In the genomic region with DNA sequence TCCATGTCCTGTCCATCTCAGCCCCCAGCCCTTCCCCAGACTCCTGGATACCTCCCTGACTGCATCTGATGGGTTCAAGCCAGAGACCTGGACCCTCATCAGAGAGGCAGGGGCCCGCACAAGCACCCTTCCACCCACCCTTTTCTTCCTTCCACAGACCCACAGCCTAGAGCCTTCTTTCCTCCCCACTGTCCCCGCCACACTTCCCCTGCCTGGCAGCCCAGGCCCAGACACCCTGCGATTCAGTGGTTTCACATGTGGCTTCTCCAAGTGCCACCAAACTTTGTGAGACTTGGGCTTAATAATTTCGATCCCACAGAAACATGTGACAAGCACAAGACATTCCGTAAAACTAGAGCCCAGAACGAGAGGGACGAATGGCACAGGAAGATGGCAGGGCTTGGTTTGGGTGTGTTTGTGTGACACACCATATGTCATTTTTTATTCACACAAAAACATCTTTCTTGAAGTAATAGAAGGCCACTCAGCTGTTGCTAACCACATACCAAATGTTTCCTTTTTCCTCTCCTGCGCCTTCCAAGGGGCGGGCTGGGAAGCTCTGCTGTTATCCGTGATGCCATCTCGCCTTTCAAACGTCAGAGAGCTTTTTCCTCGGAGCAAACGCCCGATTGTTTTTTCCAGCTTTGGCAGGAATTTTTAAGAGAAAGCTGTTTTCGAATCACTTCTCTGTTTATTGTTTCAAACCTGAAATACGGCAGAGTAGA, we compare ENCODE assay signal across 9 cellular contexts.
DNase-seq lines count a peak whose midpoint lies in the region; ATAC-seq and TF ChIP-seq lines count a peak whose summit lies in the region.
"Had no signal": no experiment of that assay in that cellular context is flagged by ENCODE, and none has a peak within 500 bp of the region (broad histone marks: within the 10 kb centered on the region; RNA-seq: fewer than 3 reads in every experiment).

No MANE protein-coding gene starts in this region.

- no peaks in the 10 kb centered on the region for H3K36me3 Mint-ChIP-seq in natural killer cell treated with Interleukin-12 subunit alpha and Interleukin-12 subunit beta and Interleukin-15 and Interleukin-18, amount 100 ng/mL, for 72 hours

- no peak for TF ChIP-seq CTCF in AG09309 (IDR thresholded peaks at IDR 0.05; ENCODE audit: control insufficient read depth, insufficient read depth, low read depth, low read length, missing control alignments)

- H3K27ac ChIP-seq in epithelial cell of prostate, result peak overlapping the region; percentile 7

- no peak overlapping the region for H3K27ac Mint-ChIP-seq in natural killer cell treated with Interleukin-12 subunit alpha and Interleukin-12 subunit beta and Interleukin-15 and Interleukin-18, amount 100 ng/mL, for 72 hours

- no peaks in the 10 kb centered on the region for H3K9me3 Mint-ChIP-seq in natural killer cell treated with Interleukin-12 subunit alpha and Interleukin-12 subunit beta and Interleukin-15 and Interleukin-18, amount 100 ng/mL, for 72 hours

- peak overlapping the region; percentile 54 for H3K4me3 Mint-ChIP-seq in natural killer cell treated with Interleukin-12 subunit alpha and Interleukin-12 subunit beta and Interleukin-15 and Interleukin-18, amount 100 ng/mL, for 72 hours

- H3K4me3 ChIP-seq in AG09309 (ENCODE audit: control insufficient read depth, low read depth, low read length), result no peak overlapping the region
- H3K4me3 ChIP-seq: testis had no signal

- peak; percentile 67 to 68 for ATAC-seq in natural killer cell treated with Interleukin-12 subunit alpha and Interleukin-12 subunit beta and Interleukin-15 and Interleukin-18, amount 100 ng/mL, for 72 hours

- H3K27me3 Mint-ChIP-seq in natural killer cell treated with Interleukin-12 subunit alpha and Interleukin-12 subunit beta and Interleukin-15 and Interleukin-18, amount 100 ng/mL, for 72 hours, result peaks cover 0 to 5% of the 10 kb centered on the region in 2 donors

- DNase-seq in AG09309 (ENCODE audit: low read depth), result peak; percentile 41
- DNase-seq in Kasumi-1 (lab: John Stamatoyannopoulos, UW), result peak; percentile 88 to 90
- no peak for DNase-seq in epithelial cell of prostate (ENCODE audit: low read depth, low spot score)
- no peak for DNase-seq in natural killer cell treated with Interleukin-12 subunit alpha and Interleukin-12 subunit beta and Interleukin-15 and Interleukin-18, amount 100 ng/mL, for 72 hours (ENCODE audit: low spot score)
- no peak for DNase-seq in mesenteric fat pad (ENCODE audit: low spot score)
- DNase-seq in NOMO-1 (lab: John Stamatoyannopoulos, UW; ENCODE audit: unreplicated experiment in 2 of 2), result no peak
- DNase-seq in SIG-M5 treated with dmso at 0.1 percent for 504 hours (lab: John Stamatoyannopoulos, UW; ENCODE audit: unreplicated experiment), result no peak
- no peak for DNase-seq in DMS79 treated with DMSO at 0.1 percent for 48 hours (lab: John Stamatoyannopoulos, UW)
- DNase-seq: testis had no signal

- H3K4me1 Mint-ChIP-seq in natural killer cell treated with Interleukin-12 subunit alpha and Interleukin-12 subunit beta and Interleukin-15 and Interleukin-18, amount 100 ng/mL, for 72 hours (ENCODE audit: low read depth in 2 of 2), result peaks cover 35 to 46% of the 10 kb centered on the region in 2 donors

Comparison
In these comparisons a context has a peak if more than half of its experiments do, and no peak if none do; other contexts are left out.
1. DNase-seq: peak in AG09309 (single experiment) and Kasumi-1 (2 of 2); none in epithelial cell of prostate (single experiment), natural killer cell treated with Interleukin-12 subunit alpha and Interleukin-12 subunit beta and Interleukin-15 and Interleukin-18, amount 100 ng/mL, for 72 hours (single experiment), mesenteric fat pad (single experiment), NOMO-1 (0 of 2), SIG-M5 treated with dmso at 0.1 percent for 504 hours (single experiment) and DMS79 treated with DMSO at 0.1 percent for 48 hours (single experiment).